ENCODE assay signal across 9 cellular contexts in the genomic region with DNA sequence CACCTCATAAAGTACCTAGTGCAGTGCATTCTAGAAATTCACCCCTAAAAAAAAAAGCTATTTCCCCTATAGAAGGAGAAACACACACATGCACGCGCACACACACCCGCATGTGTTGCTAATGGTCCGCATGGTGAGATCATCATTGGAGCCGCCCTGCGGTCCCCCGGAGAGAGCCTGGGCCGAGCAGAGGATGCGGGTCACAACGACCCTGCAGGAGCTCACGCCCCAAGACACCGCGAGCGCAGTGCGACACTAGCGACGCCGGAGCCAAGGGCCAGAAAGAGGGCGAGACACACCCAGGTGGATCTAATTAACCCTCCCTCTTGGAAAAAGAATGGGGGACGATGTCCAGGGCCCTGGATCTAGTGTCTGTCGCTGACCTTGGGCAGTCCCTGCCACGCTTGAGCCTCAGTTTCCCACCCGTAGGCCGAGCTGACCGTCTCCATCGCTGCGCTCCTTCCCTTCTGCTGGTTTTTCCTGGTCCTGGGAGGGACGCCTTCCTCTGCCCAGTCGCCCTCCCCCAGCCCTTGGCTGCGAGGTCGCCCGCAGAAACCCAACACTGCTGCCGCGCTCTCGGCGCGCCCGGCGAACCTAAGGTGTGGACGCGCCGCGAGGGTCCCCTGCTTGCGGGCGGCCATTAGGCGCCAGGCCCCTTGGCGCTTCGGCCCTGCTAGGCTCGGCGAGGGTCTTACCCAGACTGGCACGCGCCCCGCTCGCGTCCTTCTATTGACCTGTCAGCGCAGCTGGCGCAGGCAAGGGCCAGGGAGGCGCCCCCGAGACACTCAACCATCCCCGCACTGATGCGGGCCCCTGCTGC. TPM values are rescaled to one million over a fixed set of nuclear protein-coding genes. Genes with fewer than 3 reads are reported as not detected.
A peak's percentile ranks its signal among the peaks of the same experiment; 100 is the strongest.
DNase-seq lines count a peak whose midpoint lies in the region; ATAC-seq, FAIRE-seq and TF ChIP-seq lines count a peak whose summit lies in the region.
"Had no signal": no experiment of that assay in that cellular context is flagged by ENCODE, and none has a peak within 500 bp of the region (broad histone marks: within the 10 kb centered on the region; RNA-seq: fewer than 3 reads in every experiment).

No MANE protein-coding gene starts in this region.

- H3K27me3 ChIP-seq in psoas muscle (ENCODE audit: insufficient read depth in 3 of 3, low read length in 2 of 3), result no peaks in the 10 kb centered on the region

- H3K4me1 ChIP-seq in A549 (peaks cover 10% of the 10 kb centered on the region; the same call in 2 of the 3 replicates), psoas muscle (peaks cover 7% of the 10 kb centered on the region)

- H3K27ac ChIP-seq in A549, result peak overlapping the region; percentile 86 to 97
- peak overlapping the region; percentile 74 for H3K27ac ChIP-seq in psoas muscle

- H3K36me3 Mint-ChIP-seq in activated naive CD8-positive, alpha-beta T cell treated with anti-CD3 and anti-CD28 coated beads, Interleukin-2, amount 10 ng/mL, durations not matched to agents 7 days and 5 days, result no peaks in the 10 kb centered on the region

- peak overlapping the region; percentile 80 for H3K4me2 ChIP-seq in A549

- TF ChIP-seq EP300 in A549 (IDR thresholded peaks at IDR 0.05), result no peak

- H3K4me3 Mint-ChIP-seq in activated naive CD8-positive, alpha-beta T cell treated with anti-CD3 and anti-CD28 coated beads, Interleukin-2, amount 10 ng/mL, durations not matched to agents 7 days and 5 days, result no peak overlapping the region

- TF ChIP-seq RAD21 in A549 (conservative IDR thresholded peaks at IDR 0.05 in 1 of 2, IDR thresholded peaks at IDR 0.05 in 1 of 2), result no peak

- no peaks in the 10 kb centered on the region for H3K36me3 ChIP-seq in psoas muscle (ENCODE audit: insufficient read depth in 1 of 2, low read depth in 1 of 2)

- DNase-seq in A549 (ENCODE audit: low read depth in 1 of 2, low spot score in 1 of 2) (peak; percentile 51 to 58), HuH-7 (ENCODE audit: low spot score) (peak; percentile 45), left ventricle myocardium superior (peak; percentile 63), psoas muscle (peak; percentile 21 to 66), GM19240 (ENCODE audit: insufficient read length, low spot score) (no peak), OCI-M2 (lab: John Stamatoyannopoulos, UW; ENCODE audit: unreplicated experiment) (no peak)
- DNase-seq in activated naive CD8-positive, alpha-beta T cell treated with anti-CD3 and anti-CD28 coated beads, Interleukin-2, amount 10 ng/mL, durations not matched to agents 7 days and 5 days, result peak; percentile 29

- WGBS in A549 (ENCODE audit: missing lambda C conversion rate), result 5% methylated on average over 27 of the region's 61 CpGs
- WGBS in psoas muscle, 3 donors, result 1% methylated on average over 58 to 61 of the region's 61 CpGs

- TF ChIP-seq POLR2A in A549 (IDR thresholded peaks at IDR 0.05; ENCODE audit: low read length), result peak; percentile 15; the same call in 1 of the 2 replicates

- POLR2A ChIA-PET in A549 (lab: Yijun Ruan, JAX), result interaction anchor here (0.7 to 2.3 kb wide), 11 partner anchors 12 to 162 kb away, joined by 3 to 19 read pairs (median 4); partner anchors contain the start of genes MRPL50, RNF20 and ZNF189
- POLR2A ChIA-PET in activated naive CD8-positive, alpha-beta T cell treated with anti-CD3 and anti-CD28 coated beads, Interleukin-2, amount 10 ng/mL, durations not matched to agents 7 days and 5 days (lab: Charles Lee), result no interaction called here

- CTCF ChIA-PET in A549 (lab: Yijun Ruan, JAX), result interaction anchor here (0.8 to 4.0 kb wide), 11 partner anchors 9 to 44 kb away, joined by 3 to 27 read pairs (median 8); no protein-coding TSS in a partner anchor

- H3K9me3 ChIP-seq in A549 (no peaks in the 10 kb centered on the region), psoas muscle (no peaks in the 10 kb centered on the region)

- H3K4me3 ChIP-seq in A549 (peak overlapping the region; percentile 73), psoas muscle (peak overlapping the region; percentile 93)

- TF ChIP-seq CTCF in A549 (IDR thresholded peaks at IDR 0.05) (no peak), psoas muscle (IDR thresholded peaks at IDR 0.05) (no peak)

- intact Hi-C loops in left ventricle myocardium superior (cut with micrococcal nuclease), result no loop called here
- intact Hi-C loops in psoas muscle (cut with DNase I), result no loop called here

- peaks cover 5% of the 10 kb centered on the region for H3K4me1 Mint-ChIP-seq in activated naive CD8-positive, alpha-beta T cell treated with anti-CD3 and anti-CD28 coated beads, Interleukin-2, amount 10 ng/mL, durations not matched to agents 7 days and 5 days

- H3K27ac Mint-ChIP-seq in activated naive CD8-positive, alpha-beta T cell treated with anti-CD3 and anti-CD28 coated beads, Interleukin-2, amount 10 ng/mL, durations not matched to agents 7 days and 5 days, result no peak overlapping the region

- peaks cover 70% of the 10 kb centered on the region for H3K27me3 Mint-ChIP-seq in activated naive CD8-positive, alpha-beta T cell treated with anti-CD3 and anti-CD28 coated beads, Interleukin-2, amount 10 ng/mL, durations not matched to agents 7 days and 5 days

- no peak for FAIRE-seq in A549 (lab: Jason Lieb, UNC)

- no peaks in the 10 kb centered on the region for H3K9me3 Mint-ChIP-seq in activated naive CD8-positive, alpha-beta T cell treated with anti-CD3 and anti-CD28 coated beads, Interleukin-2, amount 10 ng/mL, durations not matched to agents 7 days and 5 days

- peak; percentile 68 to 78 for ATAC-seq in A549
- ATAC-seq in activated naive CD8-positive, alpha-beta T cell treated with anti-CD3 and anti-CD28 coated beads, Interleukin-2, amount 10 ng/mL, durations not matched to agents 7 days and 5 days (ENCODE audit: low read depth), result no peak
- peak; percentile 76 for ATAC-seq in left ventricle myocardium superior
- ATAC-seq in psoas muscle, result peak; percentile 74 to 88 (median 80)
- no peak for ATAC-seq in HG02981 (IDR thresholded peaks at IDR 0.05; ENCODE audit: unreplicated experiment)

TF ChIP-seq in A549, 52 proteins besides CTCF, POLR2A, EP300 and RAD21:
- TF ChIP-seq CBX2 (IDR thresholded peaks at IDR 0.05; ENCODE audit: borderline replicate concordance, low read depth) (no peak), EHMT2 (IDR thresholded peaks at IDR 0.05; ENCODE audit: low read depth) (no peak), HDAC2 (IDR thresholded peaks at IDR 0.05) (no peak; the same call in 1 of the 2 replicates), ZSCAN20 (CRISPR knock-in tag; IDR thresholded peaks at IDR 0.05) (no peak), CBX8 (IDR thresholded peaks at IDR 0.05) (no peak), MYC (IDR thresholded peaks at IDR 0.05; ENCODE audit: borderline replicate concordance, low read length) (no peak), CHD4 (IDR thresholded peaks at IDR 0.05; ENCODE audit: borderline replicate concordance) (no peak), ZNF302 (CRISPR knock-in tag; IDR thresholded peaks at IDR 0.05) (no peak), BCL3 (IDR thresholded peaks at IDR 0.05) (no peak), RNF2 (IDR thresholded peaks at IDR 0.05; ENCODE audit: borderline replicate concordance, low read depth) (no peak), ZC3H11A (IDR thresholded peaks at IDR 0.05) (no peak), POLR2AphosphoS2 (conservative IDR thresholded peaks at IDR 0.05; ENCODE audit: low read length) (no peak)

RNA-seq across cellular contexts. Expression of gene RNF20, which starts 47.6 kb away (rescaled TPM):
- polyA plus RNA-seq in A549 (2011; rRNA removed) (54.4 and 56.9 TPM in 2 replicates), A549 (2017; fragmentation: RNase III; extraction: RNeasy Plus Mini Kit Qiagen cat#74134 plus additional on column Dnase treatment) (31.8 to 32.4 TPM (median 32.3 TPM) in 3 replicates), psoas muscle (10 to 100 TPM; 19.4 to 39.1 (median 19.6) TPM)
- 8.3 and 9.2 TPM in 2 replicates for polyA plus RNA-seq in A549 (2012; cell fraction: cytosol; rRNA removed)
- 6.2 and 10.1 TPM in 2 replicates for polyA plus RNA-seq in A549 (2012; cell fraction: nucleus; rRNA removed)
- polyA minus RNA-seq in A549 (2011; rRNA and poly(A)+ RNA removed), result 40.4 and 42.9 TPM in 2 replicates
- total RNA-seq in activated naive CD8-positive, alpha-beta T cell treated with anti-CD3 and anti-CD28 coated beads, Interleukin-2, amount 10 ng/mL, durations not matched to agents 7 days and 5 days, result 10 to 100 TPM; 43.7 to 49.0 TPM
- total RNA-seq in left ventricle myocardium superior (53.7 TPM), psoas muscle (10 to 100 TPM; 41.1 to 56.9 (median 48.4) TPM)

RNA-seq across cellular contexts. Expression of gene ALDOB, which starts 50.5 kb away (rescaled TPM):
- 0.07 TPM in 1 of 2 replicates, not detected in the other for polyA plus RNA-seq in A549 (2011; rRNA removed)
- 0.03 TPM in 1 of 2 replicates, not detected in the other for polyA plus RNA-seq in A549 (2012; cell fraction: cytosol; rRNA removed)
- not detected in 2 replicates for polyA plus RNA-seq in A549 (2012; cell fraction: nucleus; rRNA removed)
- polyA plus RNA-seq in A549 (2017; fragmentation: RNase III; extraction: RNeasy Plus Mini Kit Qiagen cat#74134 plus additional on column Dnase treatment), result not detected in 3 replicates
- polyA minus RNA-seq in A549 (2011; rRNA and poly(A)+ RNA removed), result not detected in 2 replicates
- not detected for total RNA-seq in activated naive CD8-positive, alpha-beta T cell treated with anti-CD3 and anti-CD28 coated beads, Interleukin-2, amount 10 ng/mL, durations not matched to agents 7 days and 5 days
- 0.35 TPM for total RNA-seq in left ventricle myocardium superior
- total RNA-seq in psoas muscle, result under 1 TPM in 2 of 4 donors, not detected in 2; 0.26 to 0.82 TPM
- polyA plus RNA-seq in psoas muscle, result 1 to 10 TPM in 1 of 3 donors, under 1 TPM in 2; 0.30 to 4.3 (median 0.48) TPM
- total RNA-seq: activated CD8-positive, alpha-beta memory T cell treated with anti-CD3 and anti-CD28 coated beads for 36 hours had no signal

Comparison
In these comparisons a context has a peak if more than half of its experiments do, and no peak if none do; other contexts are left out.
1. ATAC-seq: peak in A549 (2 of 2), left ventricle myocardium superior (single experiment) and psoas muscle (4 of 4); none in activated naive CD8-positive, alpha-beta T cell treated with anti-CD3 and anti-CD28 coated beads, Interleukin-2, amount 10 ng/mL, durations not matched to agents 7 days and 5 days (single experiment) and HG02981 (single experiment).
2. DNase-seq: peak in A549 (2 of 2), HuH-7 (single experiment), activated naive CD8-positive, alpha-beta T cell treated with anti-CD3 and anti-CD28 coated beads, Interleukin-2, amount 10 ng/mL, durations not matched to agents 7 days and 5 days (single experiment), left ventricle myocardium superior (single experiment) and psoas muscle (2 of 2); none in GM19240 (single experiment) and OCI-M2 (single experiment).